Comparison of ENCODE assay signal across 3 cellular contexts in the genomic region with DNA sequence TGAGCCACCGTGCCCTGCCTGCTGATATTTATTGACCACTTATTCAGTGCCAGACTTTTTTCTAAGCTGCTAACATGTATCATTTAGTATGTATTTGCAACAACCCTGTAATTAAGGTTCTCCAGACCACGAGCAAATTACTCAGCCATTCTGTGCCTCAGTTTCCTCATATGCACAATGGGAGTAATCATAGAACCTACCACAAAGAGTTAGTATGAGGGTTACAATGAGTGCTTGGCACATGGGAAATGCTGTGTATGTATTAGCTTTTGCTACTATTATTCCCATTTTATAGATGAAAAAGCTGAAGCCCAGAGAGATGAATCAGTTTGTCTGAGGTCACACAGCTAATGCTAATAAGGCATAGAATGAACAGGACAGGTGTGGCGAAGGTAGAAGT.
A peak's percentile ranks its signal among the peaks of the same experiment; 100 is the strongest.
TF ChIP-seq lines count a peak whose summit lies in the region.

No MANE protein-coding gene starts in this region.

TF ChIP-seq in HepG2, 621 proteins besides CTCF, POLR2A, EP300 and RAD21 (continues in another document):
- TF ChIP-seq, protein P1, sequence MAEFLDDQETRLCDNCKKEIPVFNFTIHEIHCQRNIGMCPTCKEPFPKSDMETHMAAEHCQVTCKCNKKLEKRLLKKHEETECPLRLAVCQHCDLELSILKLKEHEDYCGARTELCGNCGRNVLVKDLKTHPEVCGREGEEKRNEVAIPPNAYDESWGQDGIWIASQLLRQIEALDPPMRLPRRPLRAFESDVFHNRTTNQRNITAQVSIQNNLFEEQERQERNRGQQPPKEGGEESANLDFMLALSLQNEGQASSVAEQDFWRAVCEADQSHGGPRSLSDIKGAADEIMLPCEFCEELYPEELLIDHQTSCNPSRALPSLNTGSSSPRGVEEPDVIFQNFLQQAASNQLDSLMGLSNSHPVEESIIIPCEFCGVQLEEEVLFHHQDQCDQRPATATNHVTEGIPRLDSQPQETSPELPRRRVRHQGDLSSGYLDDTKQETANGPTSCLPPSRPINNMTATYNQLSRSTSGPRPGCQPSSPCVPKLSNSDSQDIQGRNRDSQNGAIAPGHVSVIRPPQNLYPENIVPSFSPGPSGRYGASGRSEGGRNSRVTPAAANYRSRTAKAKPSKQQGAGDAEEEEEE (CRISPR knock-in tag; IDR thresholded peaks at IDR 0.05; ENCODE audit: borderline replicate concordance) = no peak
- TF ChIP-seq CENPT (CRISPR knock-in tag; IDR thresholded peaks at IDR 0.05; ENCODE audit: low read depth) (no peak), ZNF552 (CRISPR knock-in tag; IDR thresholded peaks at IDR 0.05; ENCODE audit: borderline replicate concordance) (0 out of 2 replicates have a peak, but pooled peaks have one; percentile 26), ZNF768 (CRISPR knock-in tag; IDR thresholded peaks at IDR 0.05) (peak; percentile 59; the same call in 1 of the 2 replicates), ZNF232 (CRISPR knock-in tag; IDR thresholded peaks at IDR 0.05; ENCODE audit: borderline replicate concordance) (no peak), ZNF460 (CRISPR knock-in tag; IDR thresholded peaks at IDR 0.05; ENCODE audit: borderline replicate concordance) (peak; percentile 76; the same call in 1 of the 2 replicates), DMAP1 (CRISPR knock-in tag; IDR thresholded peaks at IDR 0.05) (no peak), KAT2B (IDR thresholded peaks at IDR 0.05; ENCODE audit: borderline replicate concordance, low read depth, low read length) (no peak), ZNF816 (CRISPR knock-in tag; IDR thresholded peaks at IDR 0.05; ENCODE audit: borderline replicate concordance) (no peak), MED1 (CRISPR knock-in tag; IDR thresholded peaks at IDR 0.05) (no peak), HDAC1 (CRISPR knock-in tag; IDR thresholded peaks at IDR 0.05) (no peak)
- TF ChIP-seq, protein P2, sequence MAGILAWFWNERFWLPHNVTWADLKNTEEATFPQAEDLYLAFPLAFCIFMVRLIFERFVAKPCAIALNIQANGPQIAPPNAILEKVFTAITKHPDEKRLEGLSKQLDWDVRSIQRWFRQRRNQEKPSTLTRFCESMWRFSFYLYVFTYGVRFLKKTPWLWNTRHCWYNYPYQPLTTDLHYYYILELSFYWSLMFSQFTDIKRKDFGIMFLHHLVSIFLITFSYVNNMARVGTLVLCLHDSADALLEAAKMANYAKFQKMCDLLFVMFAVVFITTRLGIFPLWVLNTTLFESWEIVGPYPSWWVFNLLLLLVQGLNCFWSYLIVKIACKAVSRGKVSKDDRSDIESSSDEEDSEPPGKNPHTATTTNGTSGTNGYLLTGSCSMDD (CRISPR knock-in tag; IDR thresholded peaks at IDR 0.05) = no peak
- TF ChIP-seq, protein P3, sequence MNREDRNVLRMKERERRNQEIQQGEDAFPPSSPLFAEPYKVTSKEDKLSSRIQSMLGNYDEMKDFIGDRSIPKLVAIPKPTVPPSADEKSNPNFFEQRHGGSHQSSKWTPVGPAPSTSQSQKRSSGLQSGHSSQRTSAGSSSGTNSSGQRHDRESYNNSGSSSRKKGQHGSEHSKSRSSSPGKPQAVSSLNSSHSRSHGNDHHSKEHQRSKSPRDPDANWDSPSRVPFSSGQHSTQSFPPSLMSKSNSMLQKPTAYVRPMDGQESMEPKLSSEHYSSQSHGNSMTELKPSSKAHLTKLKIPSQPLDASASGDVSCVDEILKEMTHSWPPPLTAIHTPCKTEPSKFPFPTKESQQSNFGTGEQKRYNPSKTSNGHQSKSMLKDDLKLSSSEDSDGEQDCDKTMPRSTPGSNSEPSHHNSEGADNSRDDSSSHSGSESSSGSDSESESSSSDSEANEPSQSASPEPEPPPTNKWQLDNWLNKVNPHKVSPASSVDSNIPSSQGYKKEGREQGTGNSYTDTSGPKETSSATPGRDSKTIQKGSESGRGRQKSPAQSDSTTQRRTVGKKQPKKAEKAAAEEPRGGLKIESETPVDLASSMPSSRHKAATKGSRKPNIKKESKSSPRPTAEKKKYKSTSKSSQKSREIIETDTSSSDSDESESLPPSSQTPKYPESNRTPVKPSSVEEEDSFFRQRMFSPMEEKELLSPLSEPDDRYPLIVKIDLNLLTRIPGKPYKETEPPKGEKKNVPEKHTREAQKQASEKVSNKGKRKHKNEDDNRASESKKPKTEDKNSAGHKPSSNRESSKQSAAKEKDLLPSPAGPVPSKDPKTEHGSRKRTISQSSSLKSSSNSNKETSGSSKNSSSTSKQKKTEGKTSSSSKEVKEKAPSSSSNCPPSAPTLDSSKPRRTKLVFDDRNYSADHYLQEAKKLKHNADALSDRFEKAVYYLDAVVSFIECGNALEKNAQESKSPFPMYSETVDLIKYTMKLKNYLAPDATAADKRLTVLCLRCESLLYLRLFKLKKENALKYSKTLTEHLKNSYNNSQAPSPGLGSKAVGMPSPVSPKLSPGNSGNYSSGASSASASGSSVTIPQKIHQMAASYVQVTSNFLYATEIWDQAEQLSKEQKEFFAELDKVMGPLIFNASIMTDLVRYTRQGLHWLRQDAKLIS (CRISPR knock-in tag; IDR thresholded peaks at IDR 0.05) = no peak

TF ChIP-seq in IMR-90, 13 proteins besides CTCF, POLR2A, EP300 and RAD21:
- TF ChIP-seq SMC3 (IDR thresholded peaks at IDR 0.05; ENCODE audit: low read depth, low read length) (no peak), MXI1 (IDR thresholded peaks at IDR 0.05; ENCODE audit: borderline replicate concordance, low read depth, low read length) (no peak), BHLHE40 (IDR thresholded peaks at IDR 0.05; ENCODE audit: low read depth, low read length) (no peak), MAZ (IDR thresholded peaks at IDR 0.05; ENCODE audit: borderline replicate concordance, low read depth, low read length) (no peak), RCOR1 (IDR thresholded peaks at IDR 0.05; ENCODE audit: insufficient replicate concordance, low read length) (no peak), RFX5 (IDR thresholded peaks at IDR 0.05; ENCODE audit: low read depth, low read length) (no peak), CHD1 (IDR thresholded peaks at IDR 0.05; ENCODE audit: low read depth, low read length) (no peak), CEBPB (IDR thresholded peaks at IDR 0.05; ENCODE audit: low read depth, low read length) (no peak), MAFK (IDR thresholded peaks at IDR 0.05; ENCODE audit: low read depth, low read length) (no peak), FOS (IDR thresholded peaks at IDR 0.05; ENCODE audit: low read depth, low read length) (no peak), NFE2L2 (IDR thresholded peaks at IDR 0.05; ENCODE audit: low read depth, low read length) (no peak)
- TF ChIP-seq, protein P4, sequence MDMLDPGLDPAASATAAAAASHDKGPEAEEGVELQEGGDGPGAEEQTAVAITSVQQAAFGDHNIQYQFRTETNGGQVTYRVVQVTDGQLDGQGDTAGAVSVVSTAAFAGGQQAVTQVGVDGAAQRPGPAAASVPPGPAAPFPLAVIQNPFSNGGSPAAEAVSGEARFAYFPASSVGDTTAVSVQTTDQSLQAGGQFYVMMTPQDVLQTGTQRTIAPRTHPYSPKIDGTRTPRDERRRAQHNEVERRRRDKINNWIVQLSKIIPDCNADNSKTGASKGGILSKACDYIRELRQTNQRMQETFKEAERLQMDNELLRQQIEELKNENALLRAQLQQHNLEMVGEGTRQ (IDR thresholded peaks at IDR 0.05; ENCODE audit: low read depth, low read length) = no peak
- TF ChIP-seq, protein P5, sequence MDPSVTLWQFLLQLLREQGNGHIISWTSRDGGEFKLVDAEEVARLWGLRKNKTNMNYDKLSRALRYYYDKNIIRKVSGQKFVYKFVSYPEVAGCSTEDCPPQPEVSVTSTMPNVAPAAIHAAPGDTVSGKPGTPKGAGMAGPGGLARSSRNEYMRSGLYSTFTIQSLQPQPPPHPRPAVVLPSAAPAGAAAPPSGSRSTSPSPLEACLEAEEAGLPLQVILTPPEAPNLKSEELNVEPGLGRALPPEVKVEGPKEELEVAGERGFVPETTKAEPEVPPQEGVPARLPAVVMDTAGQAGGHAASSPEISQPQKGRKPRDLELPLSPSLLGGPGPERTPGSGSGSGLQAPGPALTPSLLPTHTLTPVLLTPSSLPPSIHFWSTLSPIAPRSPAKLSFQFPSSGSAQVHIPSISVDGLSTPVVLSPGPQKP (IDR thresholded peaks at IDR 0.05; ENCODE audit: borderline replicate concordance, low read depth, low read length) = no peak

TF ChIP-seq in K562, 482 proteins besides CTCF, POLR2A, EP300 and RAD21:
- TF ChIP-seq ATF7 (IDR thresholded peaks at IDR 0.05) = no peak
- peak; percentile 8 for TF ChIP-seq RBM25 (IDR thresholded peaks at IDR 0.05; ENCODE audit: low read depth, low read length, severe bottlenecking)
- peak; percentile 68 for TF ChIP-seq BCOR (IDR thresholded peaks at IDR 0.05)
- no peak for TF ChIP-seq RBM17 (IDR thresholded peaks at IDR 0.05; ENCODE audit: borderline replicate concordance, low read depth, low read length)
- no peak for TF ChIP-seq NR1H2 (CRISPR knock-in tag; IDR thresholded peaks at IDR 0.05)
